ENCODE assay signal across 11 cellular contexts in the genomic region with DNA sequence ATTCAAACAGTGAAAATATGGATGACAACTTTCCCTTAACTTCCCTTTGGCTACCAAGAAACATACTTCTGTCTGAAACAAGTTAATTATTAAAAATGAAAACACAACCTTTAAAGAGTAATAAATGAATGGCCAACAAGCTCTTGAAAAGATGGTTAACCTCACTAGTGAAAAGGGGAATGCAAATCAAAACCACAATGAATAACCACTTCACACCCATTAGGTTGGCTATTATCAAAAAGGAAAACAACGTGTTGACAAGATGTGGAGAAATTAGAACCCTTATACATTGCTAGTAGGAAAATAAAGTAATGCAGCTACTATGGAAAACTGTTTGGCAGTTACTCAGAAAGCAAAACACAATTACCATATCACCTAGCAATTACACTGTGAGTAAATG.
DNase-seq lines count a peak whose midpoint lies in the region; ATAC-seq, FAIRE-seq and TF ChIP-seq lines count a peak whose summit lies in the region.
"Had no signal": no experiment of that assay in that cellular context is flagged by ENCODE, and none has a peak within 500 bp of the region (broad histone marks: within the 10 kb centered on the region; RNA-seq: fewer than 3 reads in every experiment).

No MANE protein-coding gene starts in this region.

- H3K27ac ChIP-seq in DOHH2 (ENCODE audit: low read depth, low read length): no peak overlapping the region
- H3K27ac ChIP-seq: BLaER1 treated with 17β-estradiol and CSF1 and Interleukin-3, amounts not matched to agents 10 nM and 100 nM had no signal

- no peaks in the 10 kb centered on the region for H3K27me3 ChIP-seq in DOHH2 (ENCODE audit: control insufficient read depth, low read length)
- H3K27me3 ChIP-seq: BLaER1 treated with 17β-estradiol and CSF1 and Interleukin-3, amounts not matched to agents 10 nM and 100 nM had no signal

- H3K9me3 ChIP-seq in DOHH2 (ENCODE audit: control insufficient read depth, insufficient read depth, low read length): no peaks in the 10 kb centered on the region

- H3K4me1 ChIP-seq in DOHH2 (ENCODE audit: control insufficient read depth, low read length): peaks cover 51% of the 10 kb centered on the region

- TF ChIP-seq CTCF in DOHH2 (IDR thresholded peaks at IDR 0.05; ENCODE audit: low read depth, low read length, poor library complexity, severe bottlenecking): no peak
- TF ChIP-seq CTCF in nephron progenitor cell (IDR thresholded peaks at IDR 0.05): no peak

- no peaks in the 10 kb centered on the region for H3K9me2 ChIP-seq in DOHH2 (replicated peaks; ENCODE audit: control insufficient read depth, low read length)

- H3K79me2 ChIP-seq in DOHH2 (ENCODE audit: control insufficient read depth, low read length): peaks cover 100% of the 10 kb centered on the region

- no peaks in the 10 kb centered on the region for H3F3A ChIP-seq in DOHH2 (ENCODE audit: control insufficient read depth, insufficient read depth)

- peaks cover 5% of the 10 kb centered on the region for H3K4me1 Mint-ChIP-seq in nephron progenitor cell

- no peak overlapping the region for H3K4me3 Mint-ChIP-seq in nephron progenitor cell

- H3K27ac Mint-ChIP-seq in nephron progenitor cell: no peak overlapping the region

- no peaks in the 10 kb centered on the region; the same call in 1 of the 2 replicates for H4K20me1 ChIP-seq in DOHH2 (ENCODE audit: control insufficient read depth, insufficient read depth, low read depth, low read length)

- H3K36me3 ChIP-seq in DOHH2 (ENCODE audit: control insufficient read depth, low read length): peaks cover 2% of the 10 kb centered on the region; the same call in 1 of the 2 replicates

- ATAC-seq in GM19351 (IDR thresholded peaks at IDR 0.05; ENCODE audit: unreplicated experiment): peak; percentile 90
- ATAC-seq in HG02938 (IDR thresholded peaks at IDR 0.05; ENCODE audit: unreplicated experiment): peak; percentile 95

- no peak overlapping the region for H3K4me3 ChIP-seq in DOHH2 (ENCODE audit: low read length)
- H3K4me3 ChIP-seq: BLaER1 treated with 17β-estradiol and CSF1 and Interleukin-3, amounts not matched to agents 10 nM and 100 nM had no signal

- DNase-seq in SW480 (ENCODE audit: low spot score): peak; percentile 53
- no peak for DNase-seq in NCI-H1930 (lab: John Stamatoyannopoulos, UW)
- no peak for DNase-seq in nephron progenitor cell
- no peak for DNase-seq in stimulated activated CD4-positive, alpha-beta T cell treated with anti-CD3 and anti-CD28 coated beads, Interleukin-4, amount 100 ng/mL, for 1 hour
- no peak for DNase-seq in H54 (ENCODE audit: insufficient read length, low spot score)
- DNase-seq: RPMI8226; stimulated activated CD4-positive, alpha-beta T cell treated with anti-CD3 and anti-CD28 coated beads, Interleukin-4, amount 100 ng/mL, for 4 hours had no signal

- TF ChIP-seq POLR2A in H54 (IDR thresholded peaks at IDR 0.05; ENCODE audit: low read depth, low read length): no peak

- H3K4me2 ChIP-seq in DOHH2 (ENCODE audit: low read length): peak overlapping the region; percentile 28

- H3K27me3 Mint-ChIP-seq in nephron progenitor cell (ENCODE audit: low read depth, poor library complexity): peaks cover 3% of the 10 kb centered on the region

- no peak for FAIRE-seq in H54 (lab: Jason Lieb, UNC)

- H3K9me3 Mint-ChIP-seq in nephron progenitor cell: peaks cover 33% of the 10 kb centered on the region

- H3K36me3 Mint-ChIP-seq in nephron progenitor cell (ENCODE audit: low read depth): peaks cover 51% of the 10 kb centered on the region
